Comparison of ENCODE assay signal across 1 cellular context in the genomic region with DNA sequence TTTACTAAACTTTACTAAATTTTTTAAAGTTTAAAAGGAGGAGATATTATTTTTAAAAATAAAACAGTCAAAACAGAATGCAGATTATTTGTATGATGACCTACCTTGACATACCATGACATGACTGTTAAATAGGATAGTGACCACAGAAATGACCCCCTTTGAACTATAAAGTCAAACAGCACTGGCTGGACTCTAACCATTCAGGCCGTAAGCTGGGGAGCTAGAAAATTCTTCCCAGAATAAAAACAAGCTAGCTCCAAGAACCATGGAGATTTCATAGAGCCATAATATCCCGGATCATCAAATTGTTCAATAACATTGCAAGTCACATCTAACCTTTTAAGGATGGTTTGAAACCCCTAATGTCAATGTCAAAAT.
TF ChIP-seq lines count a peak whose summit lies in the region.

No MANE protein-coding gene starts in this region.

TF ChIP-seq in GM12878, 131 proteins besides CTCF, POLR2A, EP300 and RAD21:
- TF ChIP-seq, protein P1, sequence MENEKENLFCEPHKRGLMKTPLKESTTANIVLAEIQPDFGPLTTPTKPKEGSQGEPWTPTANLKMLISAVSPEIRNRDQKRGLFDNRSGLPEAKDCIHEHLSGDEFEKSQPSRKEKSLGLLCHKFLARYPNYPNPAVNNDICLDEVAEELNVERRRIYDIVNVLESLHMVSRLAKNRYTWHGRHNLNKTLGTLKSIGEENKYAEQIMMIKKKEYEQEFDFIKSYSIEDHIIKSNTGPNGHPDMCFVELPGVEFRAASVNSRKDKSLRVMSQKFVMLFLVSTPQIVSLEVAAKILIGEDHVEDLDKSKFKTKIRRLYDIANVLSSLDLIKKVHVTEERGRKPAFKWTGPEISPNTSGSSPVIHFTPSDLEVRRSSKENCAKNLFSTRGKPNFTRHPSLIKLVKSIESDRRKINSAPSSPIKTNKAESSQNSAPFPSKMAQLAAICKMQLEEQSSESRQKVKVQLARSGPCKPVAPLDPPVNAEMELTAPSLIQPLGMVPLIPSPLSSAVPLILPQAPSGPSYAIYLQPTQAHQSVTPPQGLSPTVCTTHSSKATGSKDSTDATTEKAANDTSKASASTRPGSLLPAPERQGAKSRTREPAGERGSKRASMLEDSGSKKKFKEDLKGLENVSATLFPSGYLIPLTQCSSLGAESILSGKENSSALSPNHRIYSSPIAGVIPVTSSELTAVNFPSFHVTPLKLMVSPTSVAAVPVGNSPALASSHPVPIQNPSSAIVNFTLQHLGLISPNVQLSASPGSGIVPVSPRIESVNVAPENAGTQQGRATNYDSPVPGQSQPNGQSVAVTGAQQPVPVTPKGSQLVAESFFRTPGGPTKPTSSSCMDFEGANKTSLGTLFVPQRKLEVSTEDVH (IDR thresholded peaks at IDR 0.05; ENCODE audit: low read depth, partially characterized antibody): no peak
- TF ChIP-seq SMAD5 (IDR thresholded peaks at IDR 0.05; ENCODE audit: low read depth): no peak
- TF ChIP-seq SMARCA5 (IDR thresholded peaks at IDR 0.05): no peak
- TF ChIP-seq CBFB (IDR thresholded peaks at IDR 0.05; ENCODE audit: low read depth): no peak
- no peak for TF ChIP-seq MEF2A (IDR thresholded peaks at IDR 0.05; ENCODE audit: insufficient read depth, low read depth, low read length)
- no peak for TF ChIP-seq CREM (IDR thresholded peaks at IDR 0.05; ENCODE audit: low read depth)
